In the genomic region with DNA sequence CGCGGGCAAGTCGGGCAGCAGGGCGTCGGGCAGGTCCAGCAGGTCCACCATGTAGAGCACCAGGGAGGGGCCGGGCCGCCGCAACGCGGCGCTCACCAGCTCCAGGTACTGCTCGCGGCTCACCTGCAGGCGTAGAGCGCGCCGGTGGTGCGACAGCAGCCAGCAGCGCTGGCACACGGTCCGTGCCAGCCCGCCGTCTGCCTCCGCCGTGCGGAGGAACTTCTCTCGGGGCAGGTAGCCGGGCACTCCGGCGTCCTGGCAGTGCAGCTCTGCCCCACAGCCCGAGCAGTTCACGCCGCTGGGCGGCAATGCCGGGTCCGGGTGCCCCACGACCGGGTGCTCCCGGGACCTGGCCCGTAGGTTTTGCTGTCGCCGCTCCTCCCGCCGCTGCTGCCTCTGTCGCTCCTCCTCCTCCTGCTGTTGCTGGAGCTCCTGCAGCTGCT, we compare ENCODE assay signal across 8 cellular contexts.
DNase-seq lines count a peak whose midpoint lies in the region; ATAC-seq and TF ChIP-seq lines count a peak whose summit lies in the region.

No MANE protein-coding gene starts in this region.

- ATAC-seq in GM18873 (IDR thresholded peaks at IDR 0.05; ENCODE audit: low FRiP score, unreplicated experiment) (peak; percentile 15), HG03159 (IDR thresholded peaks at IDR 0.05; ENCODE audit: unreplicated experiment) (peak; percentile 27)

- H3K27me3 ChIP-seq in brain microvascular endothelial cell (replicated peaks) (no peaks in the 10 kb centered on the region), layer of hippocampus (ENCODE audit: control insufficient read depth, insufficient read depth, low read length) (no peaks in the 10 kb centered on the region)

- TF ChIP-seq CTCF in AG09319 (IDR thresholded peaks at IDR 0.05; ENCODE audit: low read depth, low read length) = peak; percentile 6
- peak; percentile 13 for TF ChIP-seq CTCF in brain microvascular endothelial cell (IDR thresholded peaks at IDR 0.05; ENCODE audit: low read depth, low read length, missing control alignments)

- peak overlapping the region; percentile 83 for H3K27ac ChIP-seq in brain microvascular endothelial cell
- peak overlapping the region; percentile 81 for H3K27ac ChIP-seq in layer of hippocampus (ENCODE audit: low read depth, low read length)

- DNase-seq in AG09319 (ENCODE audit: extremely low read depth, low read depth) = no peak
- peak; percentile 59 for DNase-seq in SW480 (ENCODE audit: low spot score)
- DNase-seq in brain microvascular endothelial cell = no peak
- DNase-seq in stimulated activated CD4-positive, alpha-beta T cell treated with anti-CD3 and anti-CD28 coated beads, Interleukin-4, amount 100 ng/mL, for 48 hours (ENCODE audit: low read depth in 2 of 2) = peak; percentile 23 to 26
- DNase-seq in KBM-7 = no peak

- peak overlapping the region; percentile 96 for H3K4me3 ChIP-seq in brain microvascular endothelial cell (ENCODE audit: low read depth, low read length)

- peaks cover 18% of the 10 kb centered on the region for H3K36me3 ChIP-seq in brain microvascular endothelial cell (replicated peaks)

- in situ Hi-C loops in brain microvascular endothelial cell (cut with HindIII; ENCODE audit: low pct_ligation_motif_present, low sequenced_read_pairs) = no loop called here
- in situ Hi-C loops in KBM-7 (cut with MboI; ENCODE audit: low pct_unique_long_range_greater_than_20kb, low sequenced_read_pairs) = no loop called here

Comparison
In these comparisons a context has a peak if more than half of its experiments do, and no peak if none do; other contexts are left out.
1. DNase-seq: peak in SW480 (single experiment) and stimulated activated CD4-positive, alpha-beta T cell treated with anti-CD3 and anti-CD28 coated beads, Interleukin-4, amount 100 ng/mL, for 48 hours (2 of 2); none in AG09319 (single experiment), brain microvascular endothelial cell (single experiment) and KBM-7 (single experiment).